ENCODE assay signal across 1 cellular context in the genomic region with DNA sequence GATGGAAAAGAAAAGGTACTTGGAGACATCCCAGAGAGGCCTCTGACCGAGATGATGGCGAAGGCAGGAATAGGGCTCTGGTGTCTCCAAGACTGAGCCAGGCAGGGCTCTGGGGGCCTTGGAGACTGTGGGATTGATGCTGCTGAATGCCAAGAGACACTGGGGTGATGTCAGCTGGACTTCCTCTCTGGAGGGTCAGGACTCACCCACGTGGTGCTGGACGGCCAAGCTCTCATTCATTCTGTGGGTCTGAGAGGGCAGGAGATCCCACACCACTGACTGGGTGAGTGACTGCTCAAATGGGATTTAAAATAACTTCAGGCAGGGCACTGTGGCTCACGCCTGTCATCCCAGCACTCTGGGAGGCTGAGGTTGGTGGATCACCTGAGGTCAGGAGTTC.
TF ChIP-seq lines count a peak whose summit lies in the region.

No MANE protein-coding gene starts in this region.

TF ChIP-seq in SK-N-SH, 30 proteins besides CTCF, POLR2A, EP300 and RAD21 (continued from another document):
- TF ChIP-seq, protein P1, sequence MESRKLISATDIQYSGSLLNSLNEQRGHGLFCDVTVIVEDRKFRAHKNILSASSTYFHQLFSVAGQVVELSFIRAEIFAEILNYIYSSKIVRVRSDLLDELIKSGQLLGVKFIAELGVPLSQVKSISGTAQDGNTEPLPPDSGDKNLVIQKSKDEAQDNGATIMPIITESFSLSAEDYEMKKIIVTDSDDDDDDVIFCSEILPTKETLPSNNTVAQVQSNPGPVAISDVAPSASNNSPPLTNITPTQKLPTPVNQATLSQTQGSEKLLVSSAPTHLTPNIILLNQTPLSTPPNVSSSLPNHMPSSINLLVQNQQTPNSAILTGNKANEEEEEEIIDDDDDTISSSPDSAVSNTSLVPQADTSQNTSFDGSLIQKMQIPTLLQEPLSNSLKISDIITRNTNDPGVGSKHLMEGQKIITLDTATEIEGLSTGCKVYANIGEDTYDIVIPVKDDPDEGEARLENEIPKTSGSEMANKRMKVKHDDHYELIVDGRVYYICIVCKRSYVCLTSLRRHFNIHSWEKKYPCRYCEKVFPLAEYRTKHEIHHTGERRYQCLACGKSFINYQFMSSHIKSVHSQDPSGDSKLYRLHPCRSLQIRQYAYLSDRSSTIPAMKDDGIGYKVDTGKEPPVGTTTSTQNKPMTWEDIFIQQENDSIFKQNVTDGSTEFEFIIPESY (IDR thresholded peaks at IDR 0.05; ENCODE audit: borderline replicate concordance, low read depth) = no peak
- TF ChIP-seq TAF1 (IDR thresholded peaks at IDR 0.05; ENCODE audit: borderline replicate concordance, low read depth, low read length) (no peak), JUND (IDR thresholded peaks at IDR 0.05) (no peak), NFIC (IDR thresholded peaks at IDR 0.05; ENCODE audit: borderline replicate concordance) (no peak), SIN3A (IDR thresholded peaks at IDR 0.05; ENCODE audit: borderline replicate concordance, low read depth, low read length) (no peak), TCF12 (IDR thresholded peaks at IDR 0.05) (no peak), GATA2 (CRISPR knock-in tag; IDR thresholded peaks at IDR 0.05) (no peak), MEF2A (IDR thresholded peaks at IDR 0.05; ENCODE audit: borderline replicate concordance, low read depth) (no peak)
- TF ChIP-seq, protein P2, sequence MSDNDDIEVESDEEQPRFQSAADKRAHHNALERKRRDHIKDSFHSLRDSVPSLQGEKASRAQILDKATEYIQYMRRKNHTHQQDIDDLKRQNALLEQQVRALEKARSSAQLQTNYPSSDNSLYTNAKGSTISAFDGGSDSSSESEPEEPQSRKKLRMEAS (IDR thresholded peaks at IDR 0.05; ENCODE audit: low read depth) = no peak
